Comparison of ENCODE assay signal across 1 cellular context in genomic region chr1:152543808-152544207, GRCh38.
TF ChIP-seq lines count a peak whose summit lies in the region.

No MANE protein-coding gene starts in this region.

TF ChIP-seq in GM12878, 131 proteins besides CTCF, POLR2A, EP300 and RAD21:
- TF ChIP-seq NBN (IDR thresholded peaks at IDR 0.05) (no peak), RCOR1 (conservative IDR thresholded peaks at IDR 0.05; ENCODE audit: low read depth, low read length) (no peak), ATF7 (IDR thresholded peaks at IDR 0.05; ENCODE audit: low read depth) (no peak), ZZZ3 (IDR thresholded peaks at IDR 0.05; ENCODE audit: control insufficient read depth, insufficient read length, low read depth) (no peak), SREBF2 (IDR thresholded peaks at IDR 0.05; ENCODE audit: low read length) (no peak), WRNIP1 (IDR thresholded peaks at IDR 0.05; ENCODE audit: borderline replicate concordance, low read depth, low read length) (no peak), BRCA1 (IDR thresholded peaks at IDR 0.05; ENCODE audit: low read depth, low read length) (no peak), RBBP5 (conservative IDR thresholded peaks at IDR 0.05) (no peak), BCL11A (IDR thresholded peaks at IDR 0.05; ENCODE audit: low read depth, low read length) (no peak), PRDM15 (CRISPR knock-in tag; IDR thresholded peaks at IDR 0.05) (no peak), LARP7 (IDR thresholded peaks at IDR 0.05) (no peak), JUND (IDR thresholded peaks at IDR 0.05; ENCODE audit: low read depth, low read length) (no peak)
- TF ChIP-seq, protein P1, sequence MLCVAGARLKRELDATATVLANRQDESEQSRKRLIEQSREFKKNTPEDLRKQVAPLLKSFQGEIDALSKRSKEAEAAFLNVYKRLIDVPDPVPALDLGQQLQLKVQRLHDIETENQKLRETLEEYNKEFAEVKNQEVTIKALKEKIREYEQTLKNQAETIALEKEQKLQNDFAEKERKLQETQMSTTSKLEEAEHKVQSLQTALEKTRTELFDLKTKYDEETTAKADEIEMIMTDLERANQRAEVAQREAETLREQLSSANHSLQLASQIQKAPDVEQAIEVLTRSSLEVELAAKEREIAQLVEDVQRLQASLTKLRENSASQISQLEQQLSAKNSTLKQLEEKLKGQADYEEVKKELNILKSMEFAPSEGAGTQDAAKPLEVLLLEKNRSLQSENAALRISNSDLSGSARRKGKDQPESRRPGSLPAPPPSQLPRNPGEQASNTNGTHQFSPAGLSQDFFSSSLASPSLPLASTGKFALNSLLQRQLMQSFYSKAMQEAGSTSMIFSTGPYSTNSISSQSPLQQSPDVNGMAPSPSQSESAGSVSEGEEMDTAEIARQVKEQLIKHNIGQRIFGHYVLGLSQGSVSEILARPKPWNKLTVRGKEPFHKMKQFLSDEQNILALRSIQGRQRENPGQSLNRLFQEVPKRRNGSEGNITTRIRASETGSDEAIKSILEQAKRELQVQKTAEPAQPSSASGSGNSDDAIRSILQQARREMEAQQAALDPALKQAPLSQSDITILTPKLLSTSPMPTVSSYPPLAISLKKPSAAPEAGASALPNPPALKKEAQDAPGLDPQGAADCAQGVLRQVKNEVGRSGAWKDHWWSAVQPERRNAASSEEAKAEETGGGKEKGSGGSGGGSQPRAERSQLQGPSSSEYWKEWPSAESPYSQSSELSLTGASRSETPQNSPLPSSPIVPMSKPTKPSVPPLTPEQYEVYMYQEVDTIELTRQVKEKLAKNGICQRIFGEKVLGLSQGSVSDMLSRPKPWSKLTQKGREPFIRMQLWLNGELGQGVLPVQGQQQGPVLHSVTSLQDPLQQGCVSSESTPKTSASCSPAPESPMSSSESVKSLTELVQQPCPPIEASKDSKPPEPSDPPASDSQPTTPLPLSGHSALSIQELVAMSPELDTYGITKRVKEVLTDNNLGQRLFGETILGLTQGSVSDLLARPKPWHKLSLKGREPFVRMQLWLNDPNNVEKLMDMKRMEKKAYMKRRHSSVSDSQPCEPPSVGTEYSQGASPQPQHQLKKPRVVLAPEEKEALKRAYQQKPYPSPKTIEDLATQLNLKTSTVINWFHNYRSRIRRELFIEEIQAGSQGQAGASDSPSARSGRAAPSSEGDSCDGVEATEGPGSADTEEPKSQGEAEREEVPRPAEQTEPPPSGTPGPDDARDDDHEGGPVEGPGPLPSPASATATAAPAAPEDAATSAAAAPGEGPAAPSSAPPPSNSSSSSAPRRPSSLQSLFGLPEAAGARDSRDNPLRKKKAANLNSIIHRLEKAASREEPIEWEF (IDR thresholded peaks at IDR 0.05; ENCODE audit: insufficient replicate concordance, low read depth, low read length): no peak
